ENCODE assay signal across 13 cellular contexts in the genomic region with DNA sequence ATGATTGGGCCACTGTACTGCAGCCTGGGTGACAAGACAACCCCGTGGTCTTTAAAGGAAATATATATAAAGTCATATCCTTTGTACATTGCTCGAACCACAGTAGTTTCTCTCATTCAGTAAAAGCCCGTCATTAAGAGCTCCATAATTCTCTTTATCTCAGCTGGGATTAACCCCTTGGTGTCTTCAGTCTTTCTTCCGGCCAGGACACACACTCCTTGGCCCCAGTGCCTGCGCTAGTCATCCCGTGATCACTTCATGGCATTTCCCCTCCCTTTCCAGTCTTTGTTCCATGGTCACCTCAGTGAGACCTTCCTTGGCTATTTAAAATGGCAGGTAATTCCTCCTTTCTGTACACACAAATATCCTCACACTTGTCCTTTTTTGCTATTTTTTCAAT. TPM values are rescaled to one million over a fixed set of nuclear protein-coding genes. Genes with fewer than 3 reads are reported as not detected.
DNase-seq lines count a peak whose midpoint lies in the region; ATAC-seq, FAIRE-seq and TF ChIP-seq lines count a peak whose summit lies in the region.
"Had no signal": no experiment of that assay in that cellular context is flagged by ENCODE, and none has a peak within 500 bp of the region (broad histone marks: within the 10 kb centered on the region; RNA-seq: fewer than 3 reads in every experiment).

No MANE protein-coding gene starts in this region.

- 69% methylated on average over 6 of the region's 6 CpGs for WGBS in lower leg skin, 2 donors

- peaks cover 37% of the 10 kb centered on the region for H3K79me2 ChIP-seq in GM23338 (replicated peaks; ENCODE audit: insufficient read depth)

- H3K4me3 ChIP-seq in BLaER1 treated with 17β-estradiol and CSF1 and Interleukin-3, amounts not matched to agents 10 nM and 100 nM = peak overlapping the region in 7 of 10 experiments; percentile 3 to 87 (median 82); a peak in 8 of 20 replicates
- H3K4me3 ChIP-seq in GM23338 = peak overlapping the region; percentile 91; the same call in 1 of the 2 replicates
- H3K4me3 ChIP-seq in lower leg skin (ENCODE audit: low read depth, poor library complexity, severe bottlenecking) = no peak overlapping the region
- H3K4me3 ChIP-seq: esophagus muscularis mucosa, uterus had no signal

- H2AFZ ChIP-seq in GM23338 = no peak overlapping the region

- H4K20me1 ChIP-seq in BLaER1 treated with 17β-estradiol and CSF1 and Interleukin-3, amounts not matched to agents 10 nM and 100 nM = peaks cover 57 to 69% (median 64%) of the 10 kb centered on the region in 11 experiments
- peaks cover 31% of the 10 kb centered on the region for H4K20me1 ChIP-seq in GM23338 (replicated peaks; ENCODE audit: insufficient read depth)

- ATAC-seq in GM23338 (no peak), HG02973 (IDR thresholded peaks at IDR 0.05; ENCODE audit: unreplicated experiment) (no peak)
- no peak for ATAC-seq in activated T-helper 17 cell treated with anti-CD3 and anti-CD28 coated beads, Interleukin-2, amount 50 U/mL, for 72 hours (replicated peaks)

- H3K9me2 ChIP-seq in GM23338 (ENCODE audit: insufficient read depth) = no peaks in the 10 kb centered on the region

- H3K27ac Mint-ChIP-seq in GM23338 (peak overlapping the region; percentile 93), mesothelial cell of epicardium (peak overlapping the region; percentile 41)
- peak overlapping the region; percentile 83 for H3K27ac Mint-ChIP-seq in activated T-helper 17 cell treated with anti-CD3 and anti-CD28 coated beads, Interleukin-2, amount 50 U/mL, for 72 hours

- intact Hi-C loops in lower leg skin (cut with DNase I; ENCODE audit: low total_unique reads) = no loop called here

- TF ChIP-seq POLR2A in lower leg skin (IDR thresholded peaks at IDR 0.05) = no peak

- H3K4me1 Mint-ChIP-seq in GM23338 = peaks cover 25% of the 10 kb centered on the region
- peaks cover 35% of the 10 kb centered on the region for H3K4me1 Mint-ChIP-seq in activated T-helper 17 cell treated with anti-CD3 and anti-CD28 coated beads, Interleukin-2, amount 50 U/mL, for 72 hours
- H3K4me1 Mint-ChIP-seq in mesothelial cell of epicardium = peaks cover 33% of the 10 kb centered on the region

- H3F3A ChIP-seq in GM23338 (replicated peaks; ENCODE audit: low read depth) = peaks cover 65% of the 10 kb centered on the region

- DNase-seq in GM23338 (ENCODE audit: low spot score) = no peak
- no peak for DNase-seq in mesothelial cell of epicardium (ENCODE audit: low spot score in 2 of 2, unreplicated experiment in 2 of 2)
- DNase-seq in AML-193 (lab: John Stamatoyannopoulos, UW) = no peak
- no peak for DNase-seq in lower leg skin (ENCODE audit: low spot score in 2 of 2)
- no peak for DNase-seq in GM19239 (ENCODE audit: insufficient read length, low spot score)
- DNase-seq: kidney, NCI-H1105 treated with DMSO at 0.1 percent for 48 hours, uterus had no signal

- peaks cover 73% of the 10 kb centered on the region for H3K36me3 Mint-ChIP-seq in GM23338 (ENCODE audit: low read depth)
- peaks cover 87% of the 10 kb centered on the region for H3K36me3 Mint-ChIP-seq in activated T-helper 17 cell treated with anti-CD3 and anti-CD28 coated beads, Interleukin-2, amount 50 U/mL, for 72 hours (ENCODE audit: low read depth)
- peaks cover 20% of the 10 kb centered on the region for H3K36me3 Mint-ChIP-seq in mesothelial cell of epicardium

- FAIRE-seq in GM19239 (lab: Jason Lieb, UNC) = no peak
- FAIRE-seq: kidney, TTC549 had no signal

- H3K4me2 ChIP-seq in BLaER1 treated with 17β-estradiol and CSF1 and Interleukin-3, amounts not matched to agents 10 nM and 100 nM = peak overlapping the region; percentile 83 to 98 (median 92)
- H3K4me2 ChIP-seq in GM23338 = 0 out of 2 replicates have a peak overlapping the region, but pooled peaks have one; percentile 20

- H3K4me3 Mint-ChIP-seq in GM23338 (peak overlapping the region; percentile 55), mesothelial cell of epicardium (peak overlapping the region; percentile 55)
- peak overlapping the region; percentile 89 for H3K4me3 Mint-ChIP-seq in activated T-helper 17 cell treated with anti-CD3 and anti-CD28 coated beads, Interleukin-2, amount 50 U/mL, for 72 hours

- no peaks in the 10 kb centered on the region for H3K27me3 ChIP-seq in BLaER1 treated with 17β-estradiol and CSF1 and Interleukin-3, amounts not matched to agents 10 nM and 100 nM
- H3K27me3 ChIP-seq in GM23338 (ENCODE audit: insufficient read depth) = no peaks in the 10 kb centered on the region
- H3K27me3 ChIP-seq: esophagus muscularis mucosa, uterus had no signal

- H3K27me3 Mint-ChIP-seq in GM23338 (ENCODE audit: insufficient read depth, low read depth, poor library complexity) (peaks cover 26% of the 10 kb centered on the region), mesothelial cell of epicardium (ENCODE audit: low read depth) (no peaks in the 10 kb centered on the region)
- no peaks in the 10 kb centered on the region for H3K27me3 Mint-ChIP-seq in activated T-helper 17 cell treated with anti-CD3 and anti-CD28 coated beads, Interleukin-2, amount 50 U/mL, for 72 hours

- H3K36me3 ChIP-seq in BLaER1 treated with 17β-estradiol and CSF1 and Interleukin-3, amounts not matched to agents 10 nM and 100 nM = peaks cover 62 to 69% (median 66%) of the 10 kb centered on the region in 11 experiments
- peaks cover 53% of the 10 kb centered on the region for H3K36me3 ChIP-seq in GM23338 (ENCODE audit: insufficient read depth)
- H3K36me3 ChIP-seq: uterus had no signal

- peaks cover 41 to 82% (median 64%) of the 10 kb centered on the region in 10 experiments for H3K4me1 ChIP-seq in BLaER1 treated with 17β-estradiol and CSF1 and Interleukin-3, amounts not matched to agents 10 nM and 100 nM
- peaks cover 15% of the 10 kb centered on the region for H3K4me1 ChIP-seq in GM23338 (ENCODE audit: insufficient read depth)

- H3K9me3 Mint-ChIP-seq in GM23338 (no peaks in the 10 kb centered on the region), mesothelial cell of epicardium (no peaks in the 10 kb centered on the region)
- no peaks in the 10 kb centered on the region for H3K9me3 Mint-ChIP-seq in activated T-helper 17 cell treated with anti-CD3 and anti-CD28 coated beads, Interleukin-2, amount 50 U/mL, for 72 hours

- H3K27ac ChIP-seq in BLaER1 treated with 17β-estradiol and CSF1 and Interleukin-3, amounts not matched to agents 10 nM and 100 nM = no peak overlapping the region
- H3K27ac ChIP-seq in GM23338 (ENCODE audit: low read depth) = peak overlapping the region; percentile 96
- H3K27ac ChIP-seq: uterus had no signal

- peak overlapping the region; percentile 1 to 97 (median 94); a peak in 16 of 22 replicates for H3K9ac ChIP-seq in BLaER1 treated with 17β-estradiol and CSF1 and Interleukin-3, amounts not matched to agents 10 nM and 100 nM

- TF ChIP-seq CTCF in GM23338 (conservative IDR thresholded peaks at IDR 0.05; ENCODE audit: low read depth in 2 of 2) = no peak
- no peak for TF ChIP-seq CTCF in mesothelial cell of epicardium (IDR thresholded peaks at IDR 0.05; ENCODE audit: unreplicated experiment)
- TF ChIP-seq CTCF in lower leg skin (IDR thresholded peaks at IDR 0.05) = no peak

- no peaks in the 10 kb centered on the region for H3K9me3 ChIP-seq in BLaER1 treated with 17β-estradiol and CSF1 and Interleukin-3, amounts not matched to agents 10 nM and 100 nM (replicated peaks in 1 of 11)
- H3K9me3 ChIP-seq: esophagus muscularis mucosa, uterus had no signal

TF ChIP-seq in GM23338, 12 proteins besides CTCF, POLR2A, EP300 and RAD21:
- no peak; the same call in 1 of the 2 replicates for TF ChIP-seq POLR2AphosphoS5 (IDR thresholded peaks at IDR 0.05; ENCODE audit: low read depth)

RNA-seq across cellular contexts. Expression of a gene that starts 3.3 kb away (rescaled TPM):
- total RNA-seq in GM23338 (2014; rRNA removed; shearing (Covaris generic)) = 844 and 1,070 TPM in 2 replicates
- polyA plus RNA-seq in GM23338 (2016; fragmentation: Nextera tagmentation; extraction: Ambion mirVana) = 2,038 and 2,096 TPM in 2 replicates
- 1,000 to 10,000 TPM; 1,422 to 1,820 TPM for total RNA-seq in activated T-helper 17 cell treated with anti-CD3 and anti-CD28 coated beads, Interleukin-2, amount 50 U/mL, for 72 hours
- total RNA-seq in mesothelial cell of epicardium = 1,252 to 1,366 TPM (median 1,330 TPM) in 3 replicates
- total RNA-seq in lower leg skin = 1,000 to 10,000 TPM in 1 of 4 donors, 100 to 1,000 TPM in 3; 667 to 1,167 (median 835) TPM

RNA-seq across cellular contexts. Expression of a gene that starts 6.7 kb away (rescaled TPM):
- 2.9 and 4.3 TPM in 2 replicates for total RNA-seq in GM23338 (2014; rRNA removed; shearing (Covaris generic))
- 1.6 and 2.3 TPM in 2 replicates for polyA plus RNA-seq in GM23338 (2016; fragmentation: Nextera tagmentation; extraction: Ambion mirVana)
- total RNA-seq in activated T-helper 17 cell treated with anti-CD3 and anti-CD28 coated beads, Interleukin-2, amount 50 U/mL, for 72 hours = 1 to 10 TPM; 3.8 to 4.6 TPM
- total RNA-seq in mesothelial cell of epicardium (5.7 to 8.0 TPM (median 6.0 TPM) in 3 replicates), lower leg skin (10 to 100 TPM in 1 of 4 donors, 1 to 10 TPM in 3; 2.3 to 10.4 (median 3.8) TPM)

Comparison
In these comparisons a context has a peak if more than half of its experiments do, and no peak if none do; other contexts are left out.
1. H3K27ac Mint-ChIP-seq: peak in every context shown above with its lines; median percentile 93 in GM23338; 83 in activated T-helper 17 cell treated with anti-CD3 and anti-CD28 coated beads, Interleukin-2, amount 50 U/mL, for 72 hours; 41 in mesothelial cell of epicardium.